ENCODE assay signal across 25 cellular contexts in the genomic region with DNA sequence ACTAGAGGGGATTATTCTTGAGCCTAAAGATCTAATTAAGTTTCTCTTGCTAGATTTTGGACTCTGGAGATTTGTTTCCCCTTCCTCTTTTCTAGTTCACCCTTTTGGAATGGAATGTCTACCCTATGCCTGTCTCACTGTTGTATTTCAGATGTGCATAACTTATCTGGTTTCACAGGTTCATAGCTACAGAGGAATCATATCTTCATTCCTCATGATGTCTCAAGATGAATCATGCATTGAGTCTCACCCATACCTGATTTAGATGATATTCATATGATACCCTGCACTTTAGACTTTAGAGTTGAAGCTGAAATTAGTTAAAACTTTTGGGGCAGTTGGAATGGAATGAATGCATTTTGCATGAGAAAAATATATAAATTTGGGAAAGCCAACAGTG.
A peak's percentile ranks its signal among the peaks of the same experiment; 100 is the strongest.
DNase-seq lines count a peak whose midpoint lies in the region; ATAC-seq, FAIRE-seq and TF ChIP-seq lines count a peak whose summit lies in the region.
"Had no signal": no experiment of that assay in that cellular context is flagged by ENCODE, and none has a peak within 500 bp of the region (broad histone marks: within the 10 kb centered on the region; RNA-seq: fewer than 3 reads in every experiment).

No MANE protein-coding gene starts in this region.

- no peaks in the 10 kb centered on the region for H4K20me1 ChIP-seq in PC-3 (ENCODE audit: low read length)
- no peaks in the 10 kb centered on the region for H4K20me1 ChIP-seq in smooth muscle cell (ENCODE audit: low read depth)
- H4K20me1 ChIP-seq: BLaER1 treated with 17β-estradiol and CSF1 and Interleukin-3, amounts not matched to agents 10 nM and 100 nM had no signal

- H3K79me2 ChIP-seq in PC-3 (ENCODE audit: low read length) (no peaks in the 10 kb centered on the region), smooth muscle cell (ENCODE audit: low read depth) (no peaks in the 10 kb centered on the region)

- H3K4me3 ChIP-seq in PC-3 (ENCODE audit: low read length) (no peak overlapping the region), bronchial epithelial cell (ENCODE audit: low read depth, low read length) (no peak overlapping the region), smooth muscle cell (no peak overlapping the region)
- H3K4me3 ChIP-seq: A549; BLaER1 treated with 17β-estradiol and CSF1 and Interleukin-3, amounts not matched to agents 10 nM and 100 nM had no signal

- no TSS peak for BruUV-seq in PC-3 (replicated peaks; lab: Mats Ljungman, UMichigan)

- no peak for ATAC-seq in PC-3
- ATAC-seq: A549 had no signal

- CTCF ChIA-PET in PC-3 (lab: Charles Lee) = no interaction called here

- H2AFZ ChIP-seq in PC-3 (ENCODE audit: low read length) (no peak overlapping the region), smooth muscle cell (ENCODE audit: low read depth) (no peak overlapping the region)

- H3K36me3 ChIP-seq in PC-3 (ENCODE audit: low read depth, low read length) (no peaks in the 10 kb centered on the region), bronchial epithelial cell (ENCODE audit: control insufficient read depth, insufficient read depth, low read length) (no peaks in the 10 kb centered on the region), smooth muscle cell (ENCODE audit: low read depth) (no peaks in the 10 kb centered on the region)
- H3K36me3 ChIP-seq: BLaER1 treated with 17β-estradiol and CSF1 and Interleukin-3, amounts not matched to agents 10 nM and 100 nM had no signal

- intact Hi-C loops in PC-3 (cut with micrococcal nuclease) = no loop called here

- H3K9me3 ChIP-seq in PC-3 (ENCODE audit: low read length) (no peaks in the 10 kb centered on the region), smooth muscle cell (replicated peaks; ENCODE audit: low read depth) (no peaks in the 10 kb centered on the region)
- H3K9me3 ChIP-seq: A549 had no signal

- H3F3A ChIP-seq in PC-3 (ENCODE audit: low read length, unreplicated experiment) (no peaks in the 10 kb centered on the region), smooth muscle cell (ENCODE audit: low read depth) (no peaks in the 10 kb centered on the region)

- no peak for FAIRE-seq in bronchial epithelial cell (lab: Jason Lieb, UNC)
- FAIRE-seq: A549, GM12891, GM19239 had no signal

- no peaks in the 10 kb centered on the region; the same call in 1 of the 2 replicates for H3K4me1 ChIP-seq in PC-3 (ENCODE audit: insufficient read depth, low read length)
- no peaks in the 10 kb centered on the region for H3K4me1 ChIP-seq in smooth muscle cell (ENCODE audit: low read depth)
- H3K4me1 ChIP-seq: A549; BLaER1 treated with 17β-estradiol and CSF1 and Interleukin-3, amounts not matched to agents 10 nM and 100 nM had no signal

- no peak overlapping the region for H3K4me2 ChIP-seq in PC-3 (ENCODE audit: low read length)
- no peak overlapping the region for H3K4me2 ChIP-seq in smooth muscle cell
- H3K4me2 ChIP-seq: A549; BLaER1 treated with 17β-estradiol and CSF1 and Interleukin-3, amounts not matched to agents 10 nM and 100 nM had no signal

- H3K27me3 ChIP-seq in PC-3 (ENCODE audit: low read length) (no peaks in the 10 kb centered on the region), bronchial epithelial cell (ENCODE audit: control insufficient read depth, insufficient read depth, low read length) (no peaks in the 10 kb centered on the region), smooth muscle cell (ENCODE audit: low read depth) (no peaks in the 10 kb centered on the region)
- H3K27me3 ChIP-seq: BLaER1 treated with 17β-estradiol and CSF1 and Interleukin-3, amounts not matched to agents 10 nM and 100 nM had no signal

- no peaks in the 10 kb centered on the region for H3K9me2 ChIP-seq in PC-3 (replicated peaks; ENCODE audit: low read length)

- no peak for TF ChIP-seq CTCF in PC-3 (conservative IDR thresholded peaks at IDR 0.05; ENCODE audit: low read depth, low read length)
- no peak for TF ChIP-seq CTCF in bronchial epithelial cell (IDR thresholded peaks at IDR 0.05; ENCODE audit: insufficient read depth, low read length, severe bottlenecking)
- no peak for TF ChIP-seq CTCF in smooth muscle cell (IDR thresholded peaks at IDR 0.05; ENCODE audit: borderline replicate concordance, insufficient read depth, poor library complexity, severe bottlenecking)
- no peak for TF ChIP-seq CTCF in GM10266 (IDR thresholded peaks at IDR 0.05; ENCODE audit: control insufficient read depth, insufficient read depth, low read depth, missing control alignments)

- H3K27ac ChIP-seq in PC-3 (ENCODE audit: low read length) = no peak overlapping the region
- H3K27ac ChIP-seq in epithelial cell of prostate = peak overlapping the region; percentile 67
- H3K27ac ChIP-seq in smooth muscle cell (ENCODE audit: low read depth) = peak overlapping the region; percentile 20
- H3K27ac ChIP-seq: 22Rv1; A549; BLaER1 treated with 17β-estradiol and CSF1 and Interleukin-3, amounts not matched to agents 10 nM and 100 nM had no signal

- peak; percentile 11 for DNase-seq in PC-3
- peak; percentile 27 for DNase-seq in bronchial epithelial cell (ENCODE audit: low read depth)
- DNase-seq in epithelial cell of prostate (ENCODE audit: low read depth, low spot score) = no peak
- DNase-seq in smooth muscle cell (lab: John Stamatoyannopoulos, UW; ENCODE audit: unreplicated experiment) = no peak
- DNase-seq in C1 segment of cervical spinal cord (lab: John Stamatoyannopoulos, UW) = no peak
- DNase-seq in OCI-M1 (lab: John Stamatoyannopoulos, UW) = no peak
- no peak for DNase-seq in GM10266 (ENCODE audit: extremely low spot score)
- DNase-seq in NCI-H446 (lab: John Stamatoyannopoulos, UW) = no peak
- DNase-seq: AML-193; CD4-positive, alpha-beta memory T cell; CD4-positive, CD25-positive, alpha-beta regulatory T cell; CD8-positive, alpha-beta memory T cell; COR-L47; DMS 273 treated with DMSO at 0.1 percent for 48 hours; DMS153; DMS53; DMS79; DND-41; EL; GDM1 had no signal

- POLR2A ChIA-PET in PC-3 (lab: Charles Lee; ENCODE audit: unreplicated experiment) = no interaction called here

- H3K9ac ChIP-seq in PC-3 (ENCODE audit: low read length) = no peak overlapping the region
- H3K9ac ChIP-seq in smooth muscle cell (ENCODE audit: low read depth) = no peak overlapping the region
- H3K9ac ChIP-seq: BLaER1 treated with 17β-estradiol and CSF1 and Interleukin-3, amounts not matched to agents 10 nM and 100 nM had no signal

Comparison
In these comparisons a context has a peak if more than half of its experiments do, and no peak if none do; other contexts are left out.
1. DNase-seq: peak in PC-3 (single experiment) and bronchial epithelial cell (single experiment); none in epithelial cell of prostate (single experiment), smooth muscle cell (single experiment), C1 segment of cervical spinal cord (0 of 14), OCI-M1 (single experiment), GM10266 (single experiment) and NCI-H446 (0 of 2).